In genomic region chr4:4422856-4423485, GRCh38 we compare ENCODE assay signal across 13 cellular contexts.
"Had no signal": no experiment of that assay in that cellular context is flagged by ENCODE, and none has a peak within 500 bp of the region (broad histone marks: within the 10 kb centered on the region; RNA-seq: fewer than 3 reads in every experiment).

No MANE protein-coding gene starts in this region.

- H3K27ac ChIP-seq: cardiac muscle cell, colonic mucosa, heart left ventricle, left lung, stomach, uterus had no signal

- H3K36me3 ChIP-seq: uterus had no signal

- H3K4me1 ChIP-seq: colonic mucosa, heart left ventricle, left lung, stomach, uterus had no signal

- H3K27me3 ChIP-seq: cardiac muscle cell, colonic mucosa, heart left ventricle, left lung, stomach, uterus had no signal

- H3K9me3 ChIP-seq: colonic mucosa, heart left ventricle, left lung, stomach, uterus had no signal

- ATAC-seq: activated T-cell treated with anti-CD3 and anti-CD28 coated beads, Interleukin-2, amount 50 U/mL, for 4 hours; heart left ventricle; left lung had no signal

- DNase-seq: activated CD4-positive, alpha-beta T cell treated with anti-CD3 and anti-CD28 coated beads, Interleukin-2, amount 10 ng/mL, durations not matched to agents 24 days and 14 days; activated naive CD4-positive, alpha-beta T cell; activated T-cell treated with anti-CD3 and anti-CD28 coated beads, Interleukin-2, amount 50 U/mL, for 4 hours; colonic mucosa; effector CD4-positive, alpha-beta T cell; foreskin melanocyte; heart left ventricle; left lung; nucleus accumbens; stimulated activated CD4-positive, alpha-beta T cell treated with anti-CD3 and anti-CD28 coated beads, Interleukin-15, amount 100 ng/mL, for 24 hours; stomach; uterus had no signal

- H3K4me3 ChIP-seq: cardiac muscle cell, colonic mucosa, heart left ventricle, left lung, stomach, uterus had no signal
